In genomic region chr10:87092356-87092860, GRCh38 we compare ENCODE assay signal across 8 cellular contexts. TPM values are rescaled to one million over a fixed set of nuclear protein-coding genes. Genes with fewer than 3 reads are reported as not detected.
DNase-seq lines count a peak whose midpoint lies in the region; ATAC-seq, FAIRE-seq and TF ChIP-seq lines count a peak whose summit lies in the region.

No MANE protein-coding gene starts in this region.

- H3K9me3 Mint-ChIP-seq in MCF 10A (ENCODE audit: unreplicated experiment), result no peaks in the 10 kb centered on the region

- H3K4me3 Mint-ChIP-seq in MCF 10A (ENCODE audit: unreplicated experiment), result peak overlapping the region; percentile 74

- no peaks in the 10 kb centered on the region for H3K27me3 Mint-ChIP-seq in MCF 10A (ENCODE audit: insufficient read depth, unreplicated experiment)

- CTCF ChIA-PET in MCF 10A (lab: Yijun Ruan, JAX) (interaction anchor here (1.0 to 3.1 kb wide), 2 partner anchors 9 to 23 kb away, joined by 4 to 21 read pairs; no protein-coding TSS in a partner anchor), HepG2 (lab: Yijun Ruan, JAX; ENCODE audit: low intra/inter-chr PET ratio, low total read pairs) (no interaction called here)

- intact Hi-C loops in MCF 10A (cut with micrococcal nuclease), result loop anchor here (2.0 kb wide), 1 partner anchor 122 kb away; no protein-coding TSS in a partner anchor
- intact Hi-C loops in HepG2 (cut with micrococcal nuclease; ENCODE audit: unreplicated experiment), result no loop called here

- no peak for TF ChIP-seq EP300 in HepG2 (IDR thresholded peaks at IDR 0.05; ENCODE audit: low read depth in 2 of 2, low read length in 2 of 2)
- TF ChIP-seq EP300 in HepG2 (CRISPR knock-in tag; IDR thresholded peaks at IDR 0.05; ENCODE audit: borderline replicate concordance), result 0 out of 2 replicates have a peak, but pooled peaks have one; percentile 44
- TF ChIP-seq EP300 in tibial nerve (IDR thresholded peaks at IDR 0.05), result no peak

- peak overlapping the region; percentile 24; the same call in 1 of the 2 replicates for H3K27ac ChIP-seq in HL-60 (replicated peaks)
- H3K27ac ChIP-seq in HepG2 (ENCODE audit: extremely low read length, insufficient read depth, low read length), result peak overlapping the region; percentile 81
- peak overlapping the region in 3 of 4 donors; percentile 92 to 97 (median 94) for H3K27ac ChIP-seq in tibial nerve

- H3K4me1 Mint-ChIP-seq in MCF 10A (ENCODE audit: insufficient read depth, unreplicated experiment), result peaks cover 31% of the 10 kb centered on the region

- H3K9ac ChIP-seq in HepG2 (ENCODE audit: insufficient read depth, low read depth, low read length), result peak overlapping the region; percentile 83

- H3K27me3 ChIP-seq in HL-60 (ENCODE audit: insufficient read depth, poor library complexity, severe bottlenecking) (no peaks in the 10 kb centered on the region), HepG2 (ENCODE audit: control insufficient read depth in 1 of 2, insufficient read depth in 2 of 2, low read length in 2 of 2) (no peaks in the 10 kb centered on the region; a peak in 1 of 5 replicates), tibial nerve (no peaks in the 10 kb centered on the region)

- H2AFZ ChIP-seq in HepG2 (ENCODE audit: low read length), result no peak overlapping the region

- H3K36me3 ChIP-seq in HepG2 (replicated peaks in 1 of 2; ENCODE audit: control insufficient read depth in 1 of 2, insufficient read depth in 2 of 2, low read length in 2 of 2), result peaks cover 2 to 23% of the 10 kb centered on the region in 2 experiments
- peaks cover 0 to 10% (median 0%) of the 10 kb centered on the region in 3 donors for H3K36me3 ChIP-seq in tibial nerve

- H3K27ac Mint-ChIP-seq in MCF 10A (ENCODE audit: low read depth, unreplicated experiment), result peak overlapping the region; percentile 61

- peak overlapping the region; percentile 84 for H3K4me2 ChIP-seq in HepG2 (ENCODE audit: low read depth, low read length)

- peak; percentile 50 for DNase-seq in ACHN
- DNase-seq in HL-60 (ENCODE audit: low read depth in 1 of 2, low spot score in 1 of 2), result no peak
- peak; percentile 28 for DNase-seq in MCF 10A (ENCODE audit: unreplicated experiment)
- DNase-seq in HepG2 (ENCODE audit: low spot score), result no peak
- DNase-seq in tibial nerve (ENCODE audit: low spot score in 2 of 2), result no peak
- DNase-seq in iPS-NIHi7 (ENCODE audit: extremely low spot score), result no peak
- no peak for DNase-seq in A172 (ENCODE audit: low spot score)
- DNase-seq in COR-L47 (lab: John Stamatoyannopoulos, UW), result no peak

- peaks cover 53% of the 10 kb centered on the region for H3K4me1 ChIP-seq in HepG2 (ENCODE audit: insufficient read depth, low read length)
- peaks cover 0 to 60% (median 19%) of the 10 kb centered on the region in 4 donors for H3K4me1 ChIP-seq in tibial nerve

- WGBS in HepG2 (ENCODE audit: low lambda C conversion rate), result 0% methylated on average over 7 of the region's 7 CpGs
- WGBS in tibial nerve, 2 donors, result 6 to 9% methylated on average over 7 of the region's 7 CpGs

- TF ChIP-seq CTCF in HL-60 (IDR thresholded peaks at IDR 0.05; ENCODE audit: insufficient read depth, low read length) (no peak), MCF 10A (IDR thresholded peaks at IDR 0.05; ENCODE audit: unreplicated experiment) (no peak), HepG2 (CRISPR knock-in tag; IDR thresholded peaks at IDR 0.05) (no peak), tibial nerve (IDR thresholded peaks at IDR 0.05) (no peak)

- TF ChIP-seq POLR2A in HepG2 (IDR thresholded peaks at IDR 0.05; ENCODE audit: insufficient read depth in 1 of 2, low read depth in 2 of 2, low read length in 2 of 2) (no peak), tibial nerve (IDR thresholded peaks at IDR 0.05) (no peak)

- POLR2A ChIA-PET in MCF 10A (lab: Yijun Ruan, JAX) (interaction anchor here (0.6 to 7.1 kb wide), 15 partner anchors 9 to 571 kb away, joined by 3 to 202 read pairs (median 5); partner anchors contain the start of genes ADIRF, BMPR1A and WAPL), HepG2 (lab: Yijun Ruan, JAX) (interaction anchor here (0.5 to 1.9 kb wide), 5 partner anchors 8 to 32 kb away, joined by 3 to 14 read pairs (median 3); no protein-coding TSS in a partner anchor)

- no peak for TF ChIP-seq RAD21 in HepG2 (CRISPR knock-in tag; IDR thresholded peaks at IDR 0.05)

- in situ Hi-C loops in ACHN (cut with HindIII; ENCODE audit: low pct_ligation_motif_present, low pct_unique_long_range_greater_than_20kb, low sequenced_read_pairs), result no loop called here
- in situ Hi-C loops in HepG2 (cut with HindIII; ENCODE audit: extremely low pct_ligation_motif_present, low pct_unique_long_range_greater_than_20kb), result no loop called here

- peaks cover 47% of the 10 kb centered on the region for H4K20me1 ChIP-seq in HepG2 (ENCODE audit: insufficient read depth, low read length)

- BruUV-seq in MCF 10A (replicated peaks; lab: Mats Ljungman, UMichigan), result no TSS peak
- no TSS peak for BruUV-seq in HepG2 (replicated peaks; lab: Mats Ljungman, UMichigan)

- peaks cover 48% of the 10 kb centered on the region for H3K36me3 Mint-ChIP-seq in MCF 10A (ENCODE audit: insufficient read depth, unreplicated experiment)

- FAIRE-seq in HepG2 (lab: Jason Lieb, UNC), result no peak

- no peaks in the 10 kb centered on the region for H3K9me3 ChIP-seq in HepG2 (ENCODE audit: low read length)
- H3K9me3 ChIP-seq in tibial nerve, result no peaks in the 10 kb centered on the region

- no peak for ATAC-seq in HepG2

- peak overlapping the region; percentile 76 for H3K4me3 ChIP-seq in HL-60 (replicated peaks; ENCODE audit: insufficient read depth, low read length)
- peak overlapping the region; percentile 78 to 91 (median 90) for H3K4me3 ChIP-seq in HepG2 (replicated peaks in 1 of 3; ENCODE audit: insufficient read depth in 1 of 3, low read depth in 2 of 3, low read length in 3 of 3)
- H3K4me3 ChIP-seq in tibial nerve, result peak overlapping the region; percentile 55 to 96 (median 79)

- H3K79me2 ChIP-seq in HepG2 (ENCODE audit: insufficient read depth, low read length), result peaks cover 90% of the 10 kb centered on the region

RNA-seq across cellular contexts. Expression of gene GLUD1, which starts 2.2 kb away (rescaled TPM):
- total RNA-seq in MCF 10A (2022), result 171 and 275 TPM in 2 replicates
- 798 and 1,108 TPM in 2 replicates for total RNA-seq in HepG2 (2016; rRNA removed; fragmentation: Illumina TruSeq; extraction: Trizol)
- 64.0 and 73.9 TPM in 2 replicates for total RNA-seq in HepG2 (2016; cell fraction: cytosol; rRNA removed; fragmentation: Illumina TruSeq; extraction: Trizol; ENCODE audit: low read depth)
- total RNA-seq in HepG2 (2016; cell fraction: insoluble cytoplasmic fraction; rRNA removed; fragmentation: Illumina TruSeq; extraction: Trizol), result 786 and 1,126 TPM in 2 replicates
- 188 and 209 TPM in 2 replicates for total RNA-seq in HepG2 (2016; cell fraction: membrane; rRNA removed; fragmentation: Illumina TruSeq; extraction: Trizol)
- total RNA-seq in HepG2 (2016; cell fraction: nucleus; rRNA removed; fragmentation: Illumina TruSeq; extraction: Trizol), result 366 and 405 TPM in 2 replicates
- 286 and 301 TPM in 2 replicates for polyA plus RNA-seq in HepG2 (2011; rRNA removed)
- polyA plus RNA-seq in HepG2 (2011; cell fraction: cytosol; rRNA removed), result 188 and 249 TPM in 2 replicates
- polyA plus RNA-seq in HepG2 (2011; cell fraction: nucleus; rRNA removed), result 143 and 202 TPM in 2 replicates
- polyA plus RNA-seq in HepG2 (2012), result 464 and 581 TPM in 2 replicates
- 39.0 and 41.7 TPM in 2 replicates for polyA plus RNA-seq in HepG2 (2016; cell fraction: cytosol; fragmentation: Illumina TruSeq; extraction: Trizol; ENCODE audit: low read depth)
- polyA plus RNA-seq in HepG2 (2016; cell fraction: insoluble cytoplasmic fraction; fragmentation: Illumina TruSeq; extraction: Trizol; ENCODE audit: low read depth), result 924 and 945 TPM in 2 replicates
- 110 and 122 TPM in 2 replicates for polyA plus RNA-seq in HepG2 (2016; cell fraction: membrane; fragmentation: Illumina TruSeq; extraction: Trizol; ENCODE audit: low read depth)
- 429 and 441 TPM in 2 replicates for polyA plus RNA-seq in HepG2 (2016; cell fraction: nucleus; fragmentation: Illumina TruSeq; extraction: Trizol; ENCODE audit: insufficient read depth, low read depth)
- 55.8 and 268 TPM in 2 replicates for polyA minus RNA-seq in HepG2 (2011; rRNA and poly(A)+ RNA removed; ENCODE audit: low replicate concordance)
- polyA minus RNA-seq in HepG2 (2011; cell fraction: cytosol; rRNA and poly(A)+ RNA removed), result 325 and 361 TPM in 2 replicates
- polyA minus RNA-seq in HepG2 (2011; cell fraction: nucleus; rRNA and poly(A)+ RNA removed), result 171 and 236 TPM in 2 replicates
- 100 to 1,000 TPM; 204 to 241 (median 223) TPM for total RNA-seq in tibial nerve
- total RNA-seq in A172 (2014; rRNA removed; shearing (Covaris generic)), result 188 and 202 TPM in 2 replicates

RNA-seq across cellular contexts. Expression of gene SHLD2, which starts 2.6 kb away (rescaled TPM):
- total RNA-seq in MCF 10A (2022) (28.1 and 31.8 TPM in 2 replicates), HepG2 (2016; rRNA removed; fragmentation: Illumina TruSeq; extraction: Trizol) (53.7 and 79.4 TPM in 2 replicates), tibial nerve (10 to 100 TPM; 14.1 to 39.6 (median 28.6) TPM)
- total RNA-seq in HepG2 (2016; cell fraction: cytosol; rRNA removed; fragmentation: Illumina TruSeq; extraction: Trizol; ENCODE audit: low read depth), result 27.4 and 29.8 TPM in 2 replicates
- total RNA-seq in HepG2 (2016; cell fraction: insoluble cytoplasmic fraction; rRNA removed; fragmentation: Illumina TruSeq; extraction: Trizol), result 54.2 and 78.8 TPM in 2 replicates
- 64.3 and 72.7 TPM in 2 replicates for total RNA-seq in HepG2 (2016; cell fraction: membrane; rRNA removed; fragmentation: Illumina TruSeq; extraction: Trizol)
- 45.4 and 47.2 TPM in 2 replicates for total RNA-seq in HepG2 (2016; cell fraction: nucleus; rRNA removed; fragmentation: Illumina TruSeq; extraction: Trizol)
- 22.6 and 25.7 TPM in 2 replicates for polyA plus RNA-seq in HepG2 (2011; rRNA removed)
- 9.1 and 15.2 TPM in 2 replicates for polyA plus RNA-seq in HepG2 (2011; cell fraction: cytosol; rRNA removed)
- 11.8 and 16.3 TPM in 2 replicates for polyA plus RNA-seq in HepG2 (2011; cell fraction: nucleus; rRNA removed)
- polyA plus RNA-seq in HepG2 (2012), result 32.6 and 35.2 TPM in 2 replicates
- 12.4 and 15.4 TPM in 2 replicates for polyA plus RNA-seq in HepG2 (2016; cell fraction: cytosol; fragmentation: Illumina TruSeq; extraction: Trizol; ENCODE audit: low read depth)
- 46.3 and 51.5 TPM in 2 replicates for polyA plus RNA-seq in HepG2 (2016; cell fraction: insoluble cytoplasmic fraction; fragmentation: Illumina TruSeq; extraction: Trizol; ENCODE audit: low read depth)
- 29.5 and 30.4 TPM in 2 replicates for polyA plus RNA-seq in HepG2 (2016; cell fraction: membrane; fragmentation: Illumina TruSeq; extraction: Trizol; ENCODE audit: low read depth)
- polyA plus RNA-seq in HepG2 (2016; cell fraction: nucleus; fragmentation: Illumina TruSeq; extraction: Trizol; ENCODE audit: insufficient read depth, low read depth), result 45.4 and 46.0 TPM in 2 replicates
- 12.5 and 21.0 TPM in 2 replicates for polyA minus RNA-seq in HepG2 (2011; rRNA and poly(A)+ RNA removed; ENCODE audit: low replicate concordance)
- 22.2 and 26.3 TPM in 2 replicates for polyA minus RNA-seq in HepG2 (2011; cell fraction: cytosol; rRNA and poly(A)+ RNA removed)
- polyA minus RNA-seq in HepG2 (2011; cell fraction: nucleus; rRNA and poly(A)+ RNA removed), result 45.1 and 52.1 TPM in 2 replicates
- 46.7 and 58.8 TPM in 2 replicates for total RNA-seq in A172 (2014; rRNA removed; shearing (Covaris generic))

Comparison
In these comparisons a context has a peak if more than half of its experiments do, and no peak if none do; other contexts are left out.
1. DNase-seq: peak in ACHN (single experiment) and MCF 10A (single experiment); none in HL-60 (0 of 2), HepG2 (single experiment), tibial nerve (0 of 2), iPS-NIHi7 (single experiment), A172 (single experiment) and COR-L47 (single experiment).
2. H3K27ac ChIP-seq: peak in every context shown above with its lines; median percentile 94 in tibial nerve; 81 in HepG2; 24 in HL-60.
3. Peak in every context shown above with its lines, with median percentiles within 50 percentile points of each other: H3K4me3 ChIP-seq.